Comparison of ENCODE assay signal across 9 cellular contexts in the genomic region with DNA sequence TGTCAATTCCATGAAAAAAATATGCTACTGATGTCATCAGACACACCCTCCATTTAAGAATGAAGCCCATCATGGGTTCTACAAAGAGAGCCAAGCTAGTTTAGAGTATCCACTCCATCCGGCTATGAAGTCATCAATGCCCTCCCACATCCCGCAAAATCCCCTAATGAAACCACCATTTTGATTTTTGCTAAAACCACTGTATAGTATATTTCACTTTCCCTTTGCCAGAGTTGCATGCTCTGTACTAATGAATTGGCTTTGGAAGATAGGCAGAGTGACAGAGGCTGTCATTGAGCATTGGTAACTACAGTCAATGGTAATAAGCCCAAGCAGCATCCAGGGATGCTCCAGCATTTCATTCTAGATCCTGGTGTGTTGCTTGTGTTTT.
DNase-seq lines count a peak whose midpoint lies in the region; ATAC-seq, FAIRE-seq and TF ChIP-seq lines count a peak whose summit lies in the region.
"Had no signal": no experiment of that assay in that cellular context is flagged by ENCODE, and none has a peak within 500 bp of the region (broad histone marks: within the 10 kb centered on the region; RNA-seq: fewer than 3 reads in every experiment).

No MANE protein-coding gene starts in this region.

- no peak for FAIRE-seq in small intestine (lab: Jason Lieb, UNC)

- peak; percentile 48 for ATAC-seq in GM18861 (IDR thresholded peaks at IDR 0.05; ENCODE audit: unreplicated experiment)
- peak; percentile 68 for ATAC-seq in GM21619 (IDR thresholded peaks at IDR 0.05; ENCODE audit: unreplicated experiment)
- peak; percentile 80 for ATAC-seq in HG03571 (IDR thresholded peaks at IDR 0.05; ENCODE audit: unreplicated experiment)

- TF ChIP-seq POLR2A in Peyer's patch (IDR thresholded peaks at IDR 0.05), result no peak

- H3K27ac ChIP-seq in effector memory CD4-positive, alpha-beta T cell (ENCODE audit: insufficient read depth, low read length, poor library complexity, severe bottlenecking), result peak overlapping the region; percentile 70
- H3K27ac ChIP-seq in Peyer's patch, result peak overlapping the region in 1 of 4 donors; percentile 57
- H3K27ac ChIP-seq in small intestine (ENCODE audit: low read depth in 1 of 2, low read length in 1 of 2), result peak overlapping the region in 1 of 2 donors; percentile 3
- H3K27ac ChIP-seq: tibial nerve had no signal

- H3K9me3 ChIP-seq in effector memory CD4-positive, alpha-beta T cell (ENCODE audit: control insufficient read depth, low read length), result no peaks in the 10 kb centered on the region
- no peaks in the 10 kb centered on the region for H3K9me3 ChIP-seq in Peyer's patch
- no peaks in the 10 kb centered on the region for H3K9me3 ChIP-seq in small intestine (ENCODE audit: control insufficient read depth, low read depth)
- H3K9me3 ChIP-seq: tibial nerve had no signal

- peak; percentile 51 to 57 (median 52) for DNase-seq in effector memory CD4-positive, alpha-beta T cell
- DNase-seq in Peyer's patch (no peak), small intestine (no peak), SW480 (ENCODE audit: low spot score) (no peak), NCI-H187 (lab: John Stamatoyannopoulos, UW) (no peak)

- H3K27me3 ChIP-seq in effector memory CD4-positive, alpha-beta T cell (replicated peaks; ENCODE audit: control insufficient read depth, insufficient read depth, low read length, poor library complexity, severe bottlenecking), result no peaks in the 10 kb centered on the region
- H3K27me3 ChIP-seq in Peyer's patch, result no peaks in the 10 kb centered on the region
- no peaks in the 10 kb centered on the region for H3K27me3 ChIP-seq in small intestine (ENCODE audit: control insufficient read depth in 2 of 2, insufficient read depth in 2 of 2, low read length in 2 of 2)
- H3K27me3 ChIP-seq: tibial nerve had no signal

- no peak for TF ChIP-seq CTCF in Peyer's patch (IDR thresholded peaks at IDR 0.05)

- peaks cover 4% of the 10 kb centered on the region for H3K36me3 ChIP-seq in effector memory CD4-positive, alpha-beta T cell (ENCODE audit: control insufficient read depth, insufficient read depth, low read length)
- H3K36me3 ChIP-seq in Peyer's patch (no peaks in the 10 kb centered on the region), small intestine (ENCODE audit: control insufficient read depth in 2 of 2, insufficient read depth in 2 of 2, low read length in 2 of 2) (no peaks in the 10 kb centered on the region)
- H3K36me3 ChIP-seq: tibial nerve had no signal

- WGBS in small intestine, 3 donors, result 55 to 85% (median 71%) methylated on average over 2 of the region's 2 CpGs

- peaks cover 39% of the 10 kb centered on the region for H3K4me1 ChIP-seq in effector memory CD4-positive, alpha-beta T cell (ENCODE audit: control insufficient read depth, insufficient read depth, low read length, poor library complexity, severe bottlenecking)
- H3K4me1 ChIP-seq in Peyer's patch (peaks cover 0 to 7% (median 5%) of the 10 kb centered on the region in 4 donors), small intestine (ENCODE audit: control insufficient read depth in 2 of 2, insufficient read depth in 1 of 2, low read depth in 1 of 2, low read length in 1 of 2) (no peaks in the 10 kb centered on the region)

- peak overlapping the region; percentile 5 for H3K4me3 ChIP-seq in effector memory CD4-positive, alpha-beta T cell (ENCODE audit: insufficient read depth, low read depth, low read length, poor library complexity, severe bottlenecking)
- H3K4me3 ChIP-seq in Peyer's patch, result no peak overlapping the region
- no peak overlapping the region for H3K4me3 ChIP-seq in small intestine (ENCODE audit: low read depth in 1 of 2, low read length in 2 of 2)
- H3K4me3 ChIP-seq: tibial nerve had no signal

Comparison
In these comparisons a context has a peak if more than half of its experiments do, and no peak if none do; other contexts are left out.
1. DNase-seq: peak in effector memory CD4-positive, alpha-beta T cell (3 of 3); none in Peyer's patch (0 of 3), small intestine (single experiment), SW480 (single experiment) and NCI-H187 (0 of 2).
2. Peak in every context shown above with its lines, with median percentiles within 50 percentile points of each other: ATAC-seq.